2 cellular contexts compared by ENCODE assay signal in the genomic region with DNA sequence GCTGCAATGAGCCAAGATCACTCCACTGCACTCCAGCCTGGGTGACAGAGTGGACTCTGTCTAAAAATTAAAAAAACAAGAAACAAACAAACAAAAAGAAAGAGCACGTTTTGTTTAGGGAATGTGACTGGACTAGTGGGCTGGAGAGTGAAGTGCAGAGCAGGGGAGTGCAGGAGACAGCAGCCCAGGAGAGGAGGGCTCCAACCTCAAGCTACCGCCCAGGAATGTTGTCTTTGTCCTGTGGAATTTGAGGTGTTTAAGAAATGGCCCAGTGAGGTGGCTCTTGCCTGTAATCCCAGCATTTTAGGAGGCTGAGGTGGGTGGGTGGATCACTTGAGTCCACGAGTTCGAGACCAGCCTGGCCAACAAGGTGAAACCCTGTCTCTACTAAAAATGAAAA.
TF ChIP-seq lines count a peak whose summit lies in the region.

No MANE protein-coding gene starts in this region.

TF ChIP-seq in GM23338, 12 proteins besides CTCF, POLR2A, EP300 and RAD21 (continues in another document):
- TF ChIP-seq CREB1 (CRISPR knock-in tag; IDR thresholded peaks at IDR 0.05; ENCODE audit: low read depth) (no peak), EZH2 (IDR thresholded peaks at IDR 0.05; ENCODE audit: low read depth, unreplicated experiment) (no peak), EZH2phosphoT487 (IDR thresholded peaks at IDR 0.05; ENCODE audit: unreplicated experiment) (no peak), JUNB (IDR thresholded peaks at IDR 0.05; ENCODE audit: unreplicated experiment) (no peak), ZNF114 (CRISPR knock-in tag; IDR thresholded peaks at IDR 0.05) (no peak), NANOG (IDR thresholded peaks at IDR 0.05; ENCODE audit: borderline replicate concordance) (no peak), STAT1 (IDR thresholded peaks at IDR 0.05; ENCODE audit: unreplicated experiment) (no peak), POLR2AphosphoS5 (IDR thresholded peaks at IDR 0.05; ENCODE audit: low read depth) (no peak)
- TF ChIP-seq, protein P1, sequence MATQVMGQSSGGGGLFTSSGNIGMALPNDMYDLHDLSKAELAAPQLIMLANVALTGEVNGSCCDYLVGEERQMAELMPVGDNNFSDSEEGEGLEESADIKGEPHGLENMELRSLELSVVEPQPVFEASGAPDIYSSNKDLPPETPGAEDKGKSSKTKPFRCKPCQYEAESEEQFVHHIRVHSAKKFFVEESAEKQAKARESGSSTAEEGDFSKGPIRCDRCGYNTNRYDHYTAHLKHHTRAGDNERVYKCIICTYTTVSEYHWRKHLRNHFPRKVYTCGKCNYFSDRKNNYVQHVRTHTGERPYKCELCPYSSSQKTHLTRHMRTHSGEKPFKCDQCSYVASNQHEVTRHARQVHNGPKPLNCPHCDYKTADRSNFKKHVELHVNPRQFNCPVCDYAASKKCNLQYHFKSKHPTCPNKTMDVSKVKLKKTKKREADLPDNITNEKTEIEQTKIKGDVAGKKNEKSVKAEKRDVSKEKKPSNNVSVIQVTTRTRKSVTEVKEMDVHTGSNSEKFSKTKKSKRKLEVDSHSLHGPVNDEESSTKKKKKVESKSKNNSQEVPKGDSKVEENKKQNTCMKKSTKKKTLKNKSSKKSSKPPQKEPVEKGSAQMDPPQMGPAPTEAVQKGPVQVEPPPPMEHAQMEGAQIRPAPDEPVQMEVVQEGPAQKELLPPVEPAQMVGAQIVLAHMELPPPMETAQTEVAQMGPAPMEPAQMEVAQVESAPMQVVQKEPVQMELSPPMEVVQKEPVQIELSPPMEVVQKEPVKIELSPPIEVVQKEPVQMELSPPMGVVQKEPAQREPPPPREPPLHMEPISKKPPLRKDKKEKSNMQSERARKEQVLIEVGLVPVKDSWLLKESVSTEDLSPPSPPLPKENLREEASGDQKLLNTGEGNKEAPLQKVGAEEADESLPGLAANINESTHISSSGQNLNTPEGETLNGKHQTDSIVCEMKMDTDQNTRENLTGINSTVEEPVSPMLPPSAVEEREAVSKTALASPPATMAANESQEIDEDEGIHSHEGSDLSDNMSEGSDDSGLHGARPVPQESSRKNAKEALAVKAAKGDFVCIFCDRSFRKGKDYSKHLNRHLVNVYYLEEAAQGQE (IDR thresholded peaks at IDR 0.05; ENCODE audit: unreplicated experiment), result no peak
- TF ChIP-seq, protein P2, sequence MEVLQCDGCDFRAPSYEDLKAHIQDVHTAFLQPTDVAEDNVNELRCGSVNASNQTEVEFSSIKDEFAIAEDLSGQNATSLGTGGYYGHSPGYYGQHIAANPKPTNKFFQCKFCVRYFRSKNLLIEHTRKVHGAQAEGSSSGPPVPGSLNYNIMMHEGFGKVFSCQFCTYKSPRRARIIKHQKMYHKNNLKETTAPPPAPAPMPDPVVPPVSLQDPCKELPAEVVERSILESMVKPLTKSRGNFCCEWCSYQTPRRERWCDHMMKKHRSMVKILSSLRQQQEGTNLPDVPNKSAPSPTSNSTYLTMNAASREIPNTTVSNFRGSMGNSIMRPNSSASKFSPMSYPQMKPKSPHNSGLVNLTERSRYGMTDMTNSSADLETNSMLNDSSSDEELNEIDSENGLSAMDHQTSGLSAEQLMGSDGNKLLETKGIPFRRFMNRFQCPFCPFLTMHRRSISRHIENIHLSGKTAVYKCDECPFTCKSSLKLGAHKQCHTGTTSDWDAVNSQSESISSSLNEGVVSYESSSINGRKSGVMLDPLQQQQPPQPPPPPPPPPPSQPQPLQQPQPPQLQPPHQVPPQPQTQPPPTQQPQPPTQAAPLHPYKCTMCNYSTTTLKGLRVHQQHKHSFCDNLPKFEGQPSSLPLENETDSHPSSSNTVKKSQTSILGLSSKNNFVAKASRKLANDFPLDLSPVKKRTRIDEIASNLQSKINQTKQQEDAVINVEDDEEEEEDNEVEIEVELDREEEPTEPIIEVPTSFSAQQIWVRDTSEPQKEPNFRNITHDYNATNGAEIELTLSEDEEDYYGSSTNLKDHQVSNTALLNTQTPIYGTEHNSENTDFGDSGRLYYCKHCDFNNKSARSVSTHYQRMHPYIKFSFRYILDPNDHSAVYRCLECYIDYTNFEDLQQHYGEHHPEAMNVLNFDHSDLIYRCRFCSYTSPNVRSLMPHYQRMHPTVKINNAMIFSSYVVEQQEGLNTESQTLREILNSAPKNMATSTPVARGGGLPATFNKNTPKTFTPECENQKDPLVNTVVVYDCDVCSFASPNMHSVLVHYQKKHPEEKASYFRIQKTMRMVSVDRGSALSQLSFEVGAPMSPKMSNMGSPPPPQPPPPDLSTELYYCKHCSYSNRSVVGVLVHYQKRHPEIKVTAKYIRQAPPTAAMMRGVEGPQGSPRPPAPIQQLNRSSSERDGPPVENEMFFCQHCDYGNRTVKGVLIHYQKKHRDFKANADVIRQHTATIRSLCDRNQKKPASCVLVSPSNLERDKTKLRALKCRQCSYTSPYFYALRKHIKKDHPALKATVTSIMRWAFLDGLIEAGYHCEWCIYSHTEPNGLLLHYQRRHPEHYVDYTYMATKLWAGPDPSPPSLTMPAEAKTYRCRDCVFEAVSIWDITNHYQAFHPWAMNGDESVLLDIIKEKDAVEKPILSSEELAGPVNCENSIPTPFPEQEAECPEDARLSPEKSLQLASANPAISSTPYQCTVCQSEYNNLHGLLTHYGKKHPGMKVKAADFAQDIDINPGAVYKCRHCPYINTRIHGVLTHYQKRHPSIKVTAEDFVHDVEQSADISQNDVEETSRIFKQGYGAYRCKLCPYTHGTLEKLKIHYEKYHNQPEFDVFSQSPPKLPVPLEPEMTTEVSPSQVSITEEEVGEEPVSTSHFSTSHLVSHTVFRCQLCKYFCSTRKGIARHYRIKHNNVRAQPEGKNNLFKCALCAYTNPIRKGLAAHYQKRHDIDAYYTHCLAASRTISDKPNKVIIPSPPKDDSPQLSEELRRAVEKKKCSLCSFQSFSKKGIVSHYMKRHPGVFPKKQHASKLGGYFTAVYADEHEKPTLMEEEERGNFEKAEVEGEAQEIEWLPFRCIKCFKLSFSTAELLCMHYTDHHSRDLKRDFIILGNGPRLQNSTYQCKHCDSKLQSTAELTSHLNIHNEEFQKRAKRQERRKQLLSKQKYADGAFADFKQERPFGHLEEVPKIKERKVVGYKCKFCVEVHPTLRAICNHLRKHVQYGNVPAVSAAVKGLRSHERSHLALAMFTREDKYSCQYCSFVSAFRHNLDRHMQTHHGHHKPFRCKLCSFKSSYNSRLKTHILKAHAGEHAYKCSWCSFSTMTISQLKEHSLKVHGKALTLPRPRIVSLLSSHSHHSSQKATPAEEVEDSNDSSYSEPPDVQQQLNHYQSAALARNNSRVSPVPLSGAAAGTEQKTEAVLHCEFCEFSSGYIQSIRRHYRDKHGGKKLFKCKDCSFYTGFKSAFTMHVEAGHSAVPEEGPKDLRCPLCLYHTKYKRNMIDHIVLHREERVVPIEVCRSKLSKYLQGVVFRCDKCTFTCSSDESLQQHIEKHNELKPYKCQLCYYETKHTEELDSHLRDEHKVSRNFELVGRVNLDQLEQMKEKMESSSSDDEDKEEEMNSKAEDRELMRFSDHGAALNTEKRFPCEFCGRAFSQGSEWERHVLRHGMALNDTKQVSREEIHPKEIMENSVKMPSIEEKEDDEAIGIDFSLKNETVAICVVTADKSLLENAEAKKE (CRISPR knock-in tag; IDR thresholded peaks at IDR 0.05), result no peak

TF ChIP-seq in H1, 55 proteins besides CTCF, POLR2A, EP300 and RAD21:
- TF ChIP-seq TEAD4 (IDR thresholded peaks at IDR 0.05; ENCODE audit: low read depth, low read length) (peak; percentile 93), SUZ12 (IDR thresholded peaks at IDR 0.05; ENCODE audit: low read length) (no peak)
